ENCODE assay signal across 26 cellular contexts in the genomic region with DNA sequence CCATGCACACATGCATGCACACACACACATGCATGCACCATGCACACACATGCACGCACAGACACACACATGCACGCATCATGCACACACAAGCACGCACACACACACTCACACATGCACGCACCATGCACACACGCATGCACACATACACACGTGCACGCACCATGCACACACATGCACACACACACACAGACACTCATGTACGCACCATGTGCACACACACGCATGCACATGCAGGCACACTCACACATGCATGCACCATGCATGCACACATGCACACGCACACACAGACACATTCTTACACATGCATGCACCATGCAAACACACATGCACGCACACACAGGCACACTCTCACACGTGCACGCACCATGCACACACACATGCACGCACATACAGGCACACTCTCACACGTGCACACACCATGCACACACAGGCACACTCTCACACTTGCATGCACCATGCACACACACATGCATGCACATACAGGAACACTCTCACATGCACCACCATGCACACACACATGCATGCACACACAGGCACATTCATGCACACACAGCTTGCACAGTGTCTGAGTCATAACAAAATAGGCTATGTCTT.
DNase-seq lines count a peak whose midpoint lies in the region; ATAC-seq and TF ChIP-seq lines count a peak whose summit lies in the region.
"Had no signal": no experiment of that assay in that cellular context is flagged by ENCODE, and none has a peak within 500 bp of the region (broad histone marks: within the 10 kb centered on the region; RNA-seq: fewer than 3 reads in every experiment).

No MANE protein-coding gene starts in this region.

- no peak overlapping the region for H2AFZ ChIP-seq in neuronal stem cell (ENCODE audit: low read length)
- no peak overlapping the region for H2AFZ ChIP-seq in PC-3 (ENCODE audit: low read length)
- H2AFZ ChIP-seq: GM23248 had no signal

- intact Hi-C loops in activated T-helper 1 cell treated with anti-CD3 and anti-CD28 coated beads, Interleukin-12 subunit alpha, Interleukin-12 subunit beta, Interleukin-2, Interleukin-4 antibody, amounts not matched to agents 30 ng/mL and 10 ng/mL and 1 ng/mL, durations not matched to agents 14 hours and 24 hours and 36 hours (cut with micrococcal nuclease), result no loop called here
- intact Hi-C loops in PC-3 (cut with micrococcal nuclease), result no loop called here

- POLR2A ChIA-PET in HEK293 (lab: Yijun Ruan, JAX), result no interaction called here
- POLR2A ChIA-PET in PC-3 (lab: Charles Lee; ENCODE audit: unreplicated experiment), result no interaction called here

- no peak overlapping the region for H4K8ac ChIP-seq in neuronal stem cell (ENCODE audit: low read depth, low read length)

- H3K4me1 Mint-ChIP-seq in activated T-helper 1 cell treated with anti-CD3 and anti-CD28 coated beads, Interleukin-12 subunit alpha, Interleukin-12 subunit beta, Interleukin-2, Interleukin-4 antibody, amounts not matched to agents 30 ng/mL and 10 ng/mL and 1 ng/mL, durations not matched to agents 14 hours and 24 hours and 36 hours (ENCODE audit: low read depth), result peaks cover 61% of the 10 kb centered on the region
- H3K4me1 Mint-ChIP-seq: WTC11 had no signal

- peak overlapping the region; percentile 3 for H3K14ac ChIP-seq in neuronal stem cell (ENCODE audit: low read length)

- no peaks in the 10 kb centered on the region for H3F3A ChIP-seq in PC-3 (ENCODE audit: low read length, unreplicated experiment)

- H3K36me3 Mint-ChIP-seq in activated T-helper 1 cell treated with anti-CD3 and anti-CD28 coated beads, Interleukin-12 subunit alpha, Interleukin-12 subunit beta, Interleukin-2, Interleukin-4 antibody, amounts not matched to agents 30 ng/mL and 10 ng/mL and 1 ng/mL, durations not matched to agents 14 hours and 24 hours and 36 hours (ENCODE audit: low read depth), result no peaks in the 10 kb centered on the region
- H3K36me3 Mint-ChIP-seq: CD4-positive, CD25-positive, alpha-beta regulatory T cell; naive thymus-derived CD8-positive, alpha-beta T cell; type B pancreatic cell; WTC11 had no signal

- H3K23ac ChIP-seq in neuronal stem cell (ENCODE audit: low read depth, low read length, poor library complexity), result peak overlapping the region; percentile 2

- H3K4me2 ChIP-seq in BLaER1 treated with 17β-estradiol and CSF1 and Interleukin-3, amounts not matched to agents 10 nM and 100 nM, result peak overlapping the region in 7 of 11 experiments; percentile 80 to 97 (median 86); a peak in 12 of 22 replicates
- no peak overlapping the region for H3K4me2 ChIP-seq in neuronal stem cell (ENCODE audit: insufficient read depth, low read length, poor library complexity, severe bottlenecking)
- no peak overlapping the region for H3K4me2 ChIP-seq in PC-3 (ENCODE audit: low read length)
- H3K4me2 ChIP-seq: smooth muscle cell had no signal

- H3K9me3 Mint-ChIP-seq in activated T-helper 1 cell treated with anti-CD3 and anti-CD28 coated beads, Interleukin-12 subunit alpha, Interleukin-12 subunit beta, Interleukin-2, Interleukin-4 antibody, amounts not matched to agents 30 ng/mL and 10 ng/mL and 1 ng/mL, durations not matched to agents 14 hours and 24 hours and 36 hours, result peaks cover 14% of the 10 kb centered on the region

- no peaks in the 10 kb centered on the region for H3K36me3 ChIP-seq in BLaER1 treated with 17β-estradiol and CSF1 and Interleukin-3, amounts not matched to agents 10 nM and 100 nM
- H3K36me3 ChIP-seq in HEK293 (ENCODE audit: control insufficient read depth in 2 of 2, insufficient read depth in 1 of 2, low read length in 2 of 2) (no peaks in the 10 kb centered on the region), neuronal stem cell (replicated peaks in 1 of 2; ENCODE audit: control insufficient read depth in 2 of 2, insufficient read depth in 2 of 2, low read length in 2 of 2) (no peaks in the 10 kb centered on the region), PC-3 (ENCODE audit: low read depth, low read length) (no peaks in the 10 kb centered on the region)
- H3K36me3 ChIP-seq: adrenal gland, left lung, ovary had no signal

- no peak overlapping the region for H3K27ac Mint-ChIP-seq in activated T-helper 1 cell treated with anti-CD3 and anti-CD28 coated beads, Interleukin-12 subunit alpha, Interleukin-12 subunit beta, Interleukin-2, Interleukin-4 antibody, amounts not matched to agents 30 ng/mL and 10 ng/mL and 1 ng/mL, durations not matched to agents 14 hours and 24 hours and 36 hours
- H3K27ac Mint-ChIP-seq: naive thymus-derived CD8-positive, alpha-beta T cell; type B pancreatic cell; WTC11 had no signal

- ATAC-seq in GM19395 (IDR thresholded peaks at IDR 0.05; ENCODE audit: unreplicated experiment) (no peak), PC-3 (no peak)
- ATAC-seq: body of pancreas; left lung; naive thymus-derived CD8-positive, alpha-beta T cell; Panc1; WTC11 had no signal

- no peak overlapping the region for H2BK12ac ChIP-seq in neuronal stem cell (ENCODE audit: low read length)

- H3K27me3 Mint-ChIP-seq in activated T-helper 1 cell treated with anti-CD3 and anti-CD28 coated beads, Interleukin-12 subunit alpha, Interleukin-12 subunit beta, Interleukin-2, Interleukin-4 antibody, amounts not matched to agents 30 ng/mL and 10 ng/mL and 1 ng/mL, durations not matched to agents 14 hours and 24 hours and 36 hours (ENCODE audit: insufficient read depth), result no peaks in the 10 kb centered on the region
- H3K27me3 Mint-ChIP-seq: CD4-positive, CD25-positive, alpha-beta regulatory T cell had no signal

- H3K79me2 ChIP-seq in PC-3 (ENCODE audit: low read length), result no peaks in the 10 kb centered on the region

- H2AK5ac ChIP-seq in neuronal stem cell (ENCODE audit: low read depth, low read length), result no peak overlapping the region

- no peak overlapping the region for H4K91ac ChIP-seq in neuronal stem cell (ENCODE audit: low read depth, low read length, poor library complexity)

- CTCF ChIA-PET in HEK293 (lab: Yijun Ruan, JAX), result interaction anchor here (0.5 to 1.6 kb wide), 2 partner anchors 10 to 411 kb away, joined by 3 to 5 read pairs; no protein-coding TSS in a partner anchor
- CTCF ChIA-PET in PC-3 (lab: Charles Lee), result no interaction called here

- H3K4me3 ChIP-seq in BLaER1 treated with 17β-estradiol and CSF1 and Interleukin-3, amounts not matched to agents 10 nM and 100 nM, result no peak overlapping the region
- H3K4me3 ChIP-seq in HEK293 (ENCODE audit: low read depth, low read length) (no peak overlapping the region), neuronal stem cell (ENCODE audit: low read length in 2 of 2) (peak overlapping the region in 1 of 2 donors; percentile 71), PC-3 (ENCODE audit: low read length) (no peak overlapping the region)
- H3K4me3 ChIP-seq: adrenal gland, body of pancreas, GM23248, left lung, ovary, smooth muscle cell had no signal

- no peak overlapping the region for H2BK120ac ChIP-seq in neuronal stem cell (ENCODE audit: low read depth, low read length)

- H3K9me3 ChIP-seq in BLaER1 treated with 17β-estradiol and CSF1 and Interleukin-3, amounts not matched to agents 10 nM and 100 nM (replicated peaks in 1 of 11), result peaks cover 10 to 16% (median 14%) of the 10 kb centered on the region in 11 experiments; a peak in 18 of 22 replicates
- H3K9me3 ChIP-seq in HEK293 (ENCODE audit: control insufficient read depth, insufficient read depth, low read depth, low read length) (no peaks in the 10 kb centered on the region), neuronal stem cell (replicated peaks in 1 of 2; ENCODE audit: control insufficient read depth in 2 of 2, insufficient read depth in 1 of 2, low read depth in 1 of 2, low read length in 2 of 2) (peaks cover 0 to 8% of the 10 kb centered on the region in 2 donors), PC-3 (ENCODE audit: low read length) (no peaks in the 10 kb centered on the region)
- H3K9me3 ChIP-seq: adrenal gland, body of pancreas, left lung, ovary had no signal

- TF ChIP-seq CTCF in HEK293 (tag by site-specific recombination; IDR thresholded peaks at IDR 0.05) (no peak), PC-3 (conservative IDR thresholded peaks at IDR 0.05; ENCODE audit: low read depth, low read length) (no peak)

- peaks cover 55 to 77% (median 73%) of the 10 kb centered on the region in 10 experiments for H3K4me1 ChIP-seq in BLaER1 treated with 17β-estradiol and CSF1 and Interleukin-3, amounts not matched to agents 10 nM and 100 nM
- H3K4me1 ChIP-seq in HEK293 (ENCODE audit: control insufficient read depth, insufficient read depth, low read length) (no peaks in the 10 kb centered on the region), neuronal stem cell (ENCODE audit: control insufficient read depth in 2 of 2, insufficient read depth in 1 of 2, low read depth in 1 of 2, low read length in 2 of 2) (peaks cover 4% of the 10 kb centered on the region in 2 donors), PC-3 (ENCODE audit: insufficient read depth, low read length) (no peaks in the 10 kb centered on the region)
- H3K4me1 ChIP-seq: adrenal gland, body of pancreas, left lung had no signal

- H3K27ac ChIP-seq in BLaER1 treated with 17β-estradiol and CSF1 and Interleukin-3, amounts not matched to agents 10 nM and 100 nM, result no peak overlapping the region
- no peak overlapping the region for H3K27ac ChIP-seq in HEK293 (ENCODE audit: extremely low read depth, low read depth, low read length)
- no peak overlapping the region for H3K27ac ChIP-seq in neuronal stem cell (replicated peaks; ENCODE audit: low read length)
- H3K27ac ChIP-seq in PC-3 (ENCODE audit: low read length), result no peak overlapping the region
- H3K27ac ChIP-seq: adrenal gland, body of pancreas, GM23248, left lung, ovary had no signal

- no peak for DNase-seq in activated T-helper 1 cell treated with anti-CD3 and anti-CD28 coated beads, Interleukin-12 subunit alpha, Interleukin-12 subunit beta, Interleukin-2, Interleukin-4 antibody, amounts not matched to agents 30 ng/mL and 10 ng/mL and 1 ng/mL, durations not matched to agents 14 hours and 24 hours and 36 hours (ENCODE audit: low spot score)
- DNase-seq in neuronal stem cell (ENCODE audit: low spot score) (no peak), PC-3 (no peak), 8988T (no peak)
- DNase-seq: activated gamma-delta T cell; adrenal gland; body of pancreas; CD4-positive, CD25-positive, alpha-beta regulatory T cell; GM23248; left lung; mesenchymal stem cell; naive thymus-derived CD8-positive, alpha-beta T cell; NCI-H1105 treated with DMSO at 0.1 percent for 48 hours; NCI-H2029; NCI-H526; ovary; retina; SHP77; stimulated activated CD4-positive, alpha-beta T cell treated with anti-CD3 and anti-CD28 coated beads, Interleukin-1b, Interleukin-23, amount 100 ng/mL, for 48 hours had no signal

- H4K20me1 ChIP-seq in BLaER1 treated with 17β-estradiol and CSF1 and Interleukin-3, amounts not matched to agents 10 nM and 100 nM, result no peaks in the 10 kb centered on the region
- no peaks in the 10 kb centered on the region for H4K20me1 ChIP-seq in PC-3 (ENCODE audit: low read length)

- H2BK5ac ChIP-seq in neuronal stem cell (ENCODE audit: low read length), result no peak overlapping the region

- H3K9ac ChIP-seq in BLaER1 treated with 17β-estradiol and CSF1 and Interleukin-3, amounts not matched to agents 10 nM and 100 nM, result no peak overlapping the region
- no peak overlapping the region for H3K9ac ChIP-seq in neuronal stem cell (ENCODE audit: low read depth, low read length, poor library complexity)
- H3K9ac ChIP-seq in PC-3 (ENCODE audit: low read length), result no peak overlapping the region
- H3K9ac ChIP-seq: GM23248 had no signal

- H3K27me3 ChIP-seq in BLaER1 treated with 17β-estradiol and CSF1 and Interleukin-3, amounts not matched to agents 10 nM and 100 nM, result no peaks in the 10 kb centered on the region
- H3K27me3 ChIP-seq in neuronal stem cell (ENCODE audit: control insufficient read depth in 3 of 3, insufficient read depth in 3 of 3, low read depth in 1 of 3, low read length in 3 of 3) (no peaks in the 10 kb centered on the region), PC-3 (ENCODE audit: low read length) (peaks cover 34% of the 10 kb centered on the region)
- H3K27me3 ChIP-seq: adrenal gland, body of pancreas, left lung, ovary had no signal

- H2BK15ac ChIP-seq in neuronal stem cell (ENCODE audit: low read length), result no peak overlapping the region

- H3K79me1 ChIP-seq in neuronal stem cell (ENCODE audit: low read depth, low read length), result no peaks in the 10 kb centered on the region

- H3K4me3 Mint-ChIP-seq in activated T-helper 1 cell treated with anti-CD3 and anti-CD28 coated beads, Interleukin-12 subunit alpha, Interleukin-12 subunit beta, Interleukin-2, Interleukin-4 antibody, amounts not matched to agents 30 ng/mL and 10 ng/mL and 1 ng/mL, durations not matched to agents 14 hours and 24 hours and 36 hours, result peak overlapping the region; percentile 12
- H3K4me3 Mint-ChIP-seq: naive thymus-derived CD8-positive, alpha-beta T cell; type B pancreatic cell; WTC11 had no signal

- BruUV-seq in PC-3 (replicated peaks; lab: Mats Ljungman, UMichigan), result no TSS peak

- H3K18ac ChIP-seq in neuronal stem cell (ENCODE audit: low read length), result no peak overlapping the region

- H3K4ac ChIP-seq in neuronal stem cell (ENCODE audit: low read length), result no peak overlapping the region

- WGBS in neuronal stem cell (ENCODE audit: extremely low coverage in 2 of 2, insufficient read length in 2 of 2, insufficient replicate concordance in 1 of 2), 2 donors, result no CpG with 5 or more reads among the region's 15 CpGs

- H3K9me2 ChIP-seq in PC-3 (replicated peaks; ENCODE audit: low read length), result no peaks in the 10 kb centered on the region

Comparison
In these comparisons a context has a peak if more than half of its experiments do, and no peak if none do; other contexts are left out.
1. H3K4me2 ChIP-seq: peak in BLaER1 treated with 17β-estradiol and CSF1 and Interleukin-3, amounts not matched to agents 10 nM and 100 nM (7 of 11); none in neuronal stem cell (single experiment) and PC-3 (single experiment).